1 cellular context compared by ENCODE assay signal in the genomic region with DNA sequence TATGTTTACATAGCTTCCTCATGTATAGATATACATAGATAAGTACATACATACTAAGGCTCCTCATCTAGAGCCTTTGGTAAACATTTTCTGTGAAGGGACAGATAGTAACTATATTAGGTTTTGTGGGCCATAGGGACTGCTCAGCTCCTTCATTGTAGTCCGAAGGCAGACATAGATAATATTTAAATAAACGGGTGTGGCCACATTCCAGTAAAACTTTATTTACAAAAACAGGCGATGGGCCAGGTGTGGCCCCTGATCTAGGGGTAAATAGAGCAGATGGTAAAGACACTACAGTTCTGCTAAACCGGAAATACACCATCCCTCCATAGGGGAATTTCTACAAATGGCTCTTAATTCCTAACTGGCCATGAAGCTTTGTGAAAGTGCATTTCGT.
TF ChIP-seq lines count a peak whose summit lies in the region.

No MANE protein-coding gene starts in this region.

TF ChIP-seq in K562, 482 proteins besides CTCF, POLR2A, EP300 and RAD21:
- TF ChIP-seq, protein P1, sequence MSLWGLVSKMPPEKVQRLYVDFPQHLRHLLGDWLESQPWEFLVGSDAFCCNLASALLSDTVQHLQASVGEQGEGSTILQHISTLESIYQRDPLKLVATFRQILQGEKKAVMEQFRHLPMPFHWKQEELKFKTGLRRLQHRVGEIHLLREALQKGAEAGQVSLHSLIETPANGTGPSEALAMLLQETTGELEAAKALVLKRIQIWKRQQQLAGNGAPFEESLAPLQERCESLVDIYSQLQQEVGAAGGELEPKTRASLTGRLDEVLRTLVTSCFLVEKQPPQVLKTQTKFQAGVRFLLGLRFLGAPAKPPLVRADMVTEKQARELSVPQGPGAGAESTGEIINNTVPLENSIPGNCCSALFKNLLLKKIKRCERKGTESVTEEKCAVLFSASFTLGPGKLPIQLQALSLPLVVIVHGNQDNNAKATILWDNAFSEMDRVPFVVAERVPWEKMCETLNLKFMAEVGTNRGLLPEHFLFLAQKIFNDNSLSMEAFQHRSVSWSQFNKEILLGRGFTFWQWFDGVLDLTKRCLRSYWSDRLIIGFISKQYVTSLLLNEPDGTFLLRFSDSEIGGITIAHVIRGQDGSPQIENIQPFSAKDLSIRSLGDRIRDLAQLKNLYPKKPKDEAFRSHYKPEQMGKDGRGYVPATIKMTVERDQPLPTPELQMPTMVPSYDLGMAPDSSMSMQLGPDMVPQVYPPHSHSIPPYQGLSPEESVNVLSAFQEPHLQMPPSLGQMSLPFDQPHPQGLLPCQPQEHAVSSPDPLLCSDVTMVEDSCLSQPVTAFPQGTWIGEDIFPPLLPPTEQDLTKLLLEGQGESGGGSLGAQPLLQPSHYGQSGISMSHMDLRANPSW (CRISPR knock-in tag; IDR thresholded peaks at IDR 0.05) = no peak
- 0 out of 2 replicates have a peak, but pooled peaks have one; percentile 32 for TF ChIP-seq TCF3 (CRISPR knock-in tag; IDR thresholded peaks at IDR 0.05)
- TF ChIP-seq OTX1 (CRISPR knock-in tag; IDR thresholded peaks at IDR 0.05) = no peak
- TF ChIP-seq SOX6 (IDR thresholded peaks at IDR 0.05) = peak; percentile 53
- TF ChIP-seq TAL1 (IDR thresholded peaks at IDR 0.05) = peak; percentile 43; the same call in 1 of the 2 replicates
- TF ChIP-seq ILK (tag; IDR thresholded peaks at IDR 0.05; ENCODE audit: borderline replicate concordance, low read depth) = no peak
- TF ChIP-seq GATAD2A (IDR thresholded peaks at IDR 0.05) = no peak
- TF ChIP-seq, protein P2, sequence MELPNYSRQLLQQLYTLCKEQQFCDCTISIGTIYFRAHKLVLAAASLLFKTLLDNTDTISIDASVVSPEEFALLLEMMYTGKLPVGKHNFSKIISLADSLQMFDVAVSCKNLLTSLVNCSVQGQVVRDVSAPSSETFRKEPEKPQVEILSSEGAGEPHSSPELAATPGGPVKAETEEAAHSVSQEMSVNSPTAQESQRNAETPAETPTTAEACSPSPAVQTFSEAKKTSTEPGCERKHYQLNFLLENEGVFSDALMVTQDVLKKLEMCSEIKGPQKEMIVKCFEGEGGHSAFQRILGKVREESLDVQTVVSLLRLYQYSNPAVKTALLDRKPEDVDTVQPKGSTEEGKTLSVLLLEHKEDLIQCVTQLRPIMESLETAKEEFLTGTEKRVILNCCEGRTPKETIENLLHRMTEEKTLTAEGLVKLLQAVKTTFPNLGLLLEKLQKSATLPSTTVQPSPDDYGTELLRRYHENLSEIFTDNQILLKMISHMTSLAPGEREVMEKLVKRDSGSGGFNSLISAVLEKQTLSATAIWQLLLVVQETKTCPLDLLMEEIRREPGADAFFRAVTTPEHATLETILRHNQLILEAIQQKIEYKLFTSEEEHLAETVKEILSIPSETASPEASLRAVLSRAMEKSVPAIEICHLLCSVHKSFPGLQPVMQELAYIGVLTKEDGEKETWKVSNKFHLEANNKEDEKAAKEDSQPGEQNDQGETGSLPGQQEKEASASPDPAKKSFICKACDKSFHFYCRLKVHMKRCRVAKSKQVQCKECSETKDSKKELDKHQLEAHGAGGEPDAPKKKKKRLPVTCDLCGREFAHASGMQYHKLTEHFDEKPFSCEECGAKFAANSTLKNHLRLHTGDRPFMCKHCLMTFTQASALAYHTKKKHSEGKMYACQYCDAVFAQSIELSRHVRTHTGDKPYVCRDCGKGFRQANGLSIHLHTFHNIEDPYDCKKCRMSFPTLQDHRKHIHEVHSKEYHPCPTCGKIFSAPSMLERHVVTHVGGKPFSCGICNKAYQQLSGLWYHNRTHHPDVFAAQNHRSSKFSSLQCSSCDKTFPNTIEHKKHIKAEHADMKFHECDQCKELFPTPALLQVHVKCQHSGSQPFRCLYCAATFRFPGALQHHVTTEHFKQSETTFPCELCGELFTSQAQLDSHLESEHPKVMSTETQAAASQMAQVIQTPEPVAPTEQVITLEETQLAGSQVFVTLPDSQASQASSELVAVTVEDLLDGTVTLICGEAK (IDR thresholded peaks at IDR 0.05) = peak; percentile 92
- TF ChIP-seq, protein P2 (CRISPR knock-in tag; IDR thresholded peaks at IDR 0.05) = peak; percentile 71
- 0 out of 4 replicates have a peak, but pooled peaks of 1 of the 2 experiments have one; percentile 4 for TF ChIP-seq FOXA3 (CRISPR knock-in tag; conservative IDR thresholded peaks at IDR 0.05 in 1 of 2, IDR thresholded peaks at IDR 0.05 in 1 of 2)
- no peak for TF ChIP-seq DPF2 (IDR thresholded peaks at IDR 0.05)
- TF ChIP-seq TEAD4 (IDR thresholded peaks at IDR 0.05; ENCODE audit: low read length) = peak; percentile 41; the same call in 1 of the 2 replicates
- no peak for TF ChIP-seq TEAD4 (CRISPR knock-in tag; IDR thresholded peaks at IDR 0.05; ENCODE audit: borderline replicate concordance)
- no peak for TF ChIP-seq NFRKB (IDR thresholded peaks at IDR 0.05; ENCODE audit: low read depth)
TF ChIP-seq in K562: peak in this region for 6.
